ENCODE assay signal across 8 cellular contexts in the genomic region with DNA sequence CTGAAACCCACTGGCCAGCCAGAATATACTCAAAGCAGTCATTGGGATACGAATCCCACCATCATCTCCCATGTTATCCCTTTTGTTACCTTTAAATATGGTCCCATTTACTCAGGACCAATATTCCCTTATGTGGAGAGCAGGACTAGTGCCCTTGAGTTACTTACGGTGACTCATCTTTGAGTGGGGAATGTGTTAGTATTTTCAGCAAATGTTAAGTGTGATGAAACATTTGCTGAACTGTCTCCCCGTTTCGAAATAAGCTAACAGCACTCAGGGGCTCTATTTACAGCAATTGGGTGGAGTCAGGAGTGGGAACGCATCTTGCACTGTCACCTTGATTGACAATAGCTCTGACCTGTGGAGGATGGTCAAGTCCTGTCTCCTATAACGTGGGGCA.
A peak's percentile ranks its signal among the peaks of the same experiment; 100 is the strongest.
DNase-seq lines count a peak whose midpoint lies in the region; ATAC-seq and TF ChIP-seq lines count a peak whose summit lies in the region.

No MANE protein-coding gene starts in this region.

- H3K27me3 ChIP-seq in AG04450 (ENCODE audit: control insufficient read depth, insufficient read depth, low read length) (no peaks in the 10 kb centered on the region), lower lobe of right lung (ENCODE audit: low read depth) (no peaks in the 10 kb centered on the region)

- intact Hi-C loops in lower lobe of right lung (cut with DNase I) = no loop called here

- H3K4me3 ChIP-seq in AG04450 (ENCODE audit: low read depth, low read length) = no peak overlapping the region
- H3K4me3 ChIP-seq in lower lobe of right lung = no peak overlapping the region

- H3K9me3 ChIP-seq in AG04450 (ENCODE audit: control insufficient read depth, insufficient read depth, low read length) = no peaks in the 10 kb centered on the region; the same call in 1 of the 2 replicates
- no peaks in the 10 kb centered on the region for H3K9me3 ChIP-seq in lower lobe of right lung

- H3K27ac ChIP-seq in AG04450 (ENCODE audit: low read depth, low read length) (peak overlapping the region; percentile 75), lower lobe of right lung (peak overlapping the region; percentile 76)

- H3K36me3 ChIP-seq in lower lobe of right lung = no peaks in the 10 kb centered on the region

- CTCF ChIA-PET in AG04450 (lab: Charles Lee) = interaction anchor here (1.0 to 2.9 kb wide), 2 partner anchors 19 to 109 kb away, joined by 4 to 12 read pairs; no protein-coding TSS in a partner anchor

- H3K4me1 ChIP-seq in lower lobe of right lung = peaks cover 8% of the 10 kb centered on the region

- peak; percentile 65 for DNase-seq in AG04450 (ENCODE audit: low read depth, low spot score)
- peak; percentile 54 for DNase-seq in HS-27A (ENCODE audit: low read depth)
- DNase-seq in astrocyte of the hippocampus (ENCODE audit: low read depth, low spot score) = peak; percentile 38
- no peak for DNase-seq in lower lobe of right lung
- no peak for DNase-seq in occipital lobe (lab: John Stamatoyannopoulos, UW)
- DNase-seq in iPS-NIHi11 (ENCODE audit: low spot score) = no peak
- DNase-seq in activated CD4-positive, CD25-positive, alpha-beta regulatory T cell treated with anti-CD3 and anti-CD28 coated beads, Interleukin-2, amount 50 U/mL, for 72 hours = no peak

- TF ChIP-seq CTCF in AG04450 (IDR thresholded peaks at IDR 0.05; ENCODE audit: low read depth, low read length) (no peak), lower lobe of right lung (IDR thresholded peaks at IDR 0.05) (no peak)

- POLR2A ChIA-PET in AG04450 (lab: Yijun Ruan, JAX) = interaction anchor here (0.9 kb wide), 1 partner anchor 67 kb away, joined by 3 read pairs; the partner anchor contains the start of gene CTSL

- peak; percentile 58 to 69 for ATAC-seq in lower lobe of right lung
- no peak for ATAC-seq in HG02798 (IDR thresholded peaks at IDR 0.05; ENCODE audit: poor library complexity, unreplicated experiment)

Comparison
In these comparisons a context has a peak if more than half of its experiments do, and no peak if none do; other contexts are left out.
1. DNase-seq: peak in AG04450 (single experiment), HS-27A (single experiment) and astrocyte of the hippocampus (single experiment); none in lower lobe of right lung (single experiment), occipital lobe (single experiment), iPS-NIHi11 (single experiment) and activated CD4-positive, CD25-positive, alpha-beta regulatory T cell treated with anti-CD3 and anti-CD28 coated beads, Interleukin-2, amount 50 U/mL, for 72 hours (single experiment).